2 cellular contexts compared by ENCODE assay signal in genomic region chr9:33763709-33764108, GRCh38. TPM values are rescaled to one million over a fixed set of nuclear protein-coding genes. Genes with fewer than 3 reads are reported as not detected.
"Had no signal": no experiment of that assay in that cellular context is flagged by ENCODE, and none has a peak within 500 bp of the region (broad histone marks: within the 10 kb centered on the region; RNA-seq: fewer than 3 reads in every experiment).

No MANE protein-coding gene starts in this region.

RNA-seq across cellular contexts. Expression of gene PRSS3, which starts 31.7 kb away (rescaled TPM):
- total RNA-seq: mesothelial cell of epicardium, uterus had no signal
